In the genomic region with DNA sequence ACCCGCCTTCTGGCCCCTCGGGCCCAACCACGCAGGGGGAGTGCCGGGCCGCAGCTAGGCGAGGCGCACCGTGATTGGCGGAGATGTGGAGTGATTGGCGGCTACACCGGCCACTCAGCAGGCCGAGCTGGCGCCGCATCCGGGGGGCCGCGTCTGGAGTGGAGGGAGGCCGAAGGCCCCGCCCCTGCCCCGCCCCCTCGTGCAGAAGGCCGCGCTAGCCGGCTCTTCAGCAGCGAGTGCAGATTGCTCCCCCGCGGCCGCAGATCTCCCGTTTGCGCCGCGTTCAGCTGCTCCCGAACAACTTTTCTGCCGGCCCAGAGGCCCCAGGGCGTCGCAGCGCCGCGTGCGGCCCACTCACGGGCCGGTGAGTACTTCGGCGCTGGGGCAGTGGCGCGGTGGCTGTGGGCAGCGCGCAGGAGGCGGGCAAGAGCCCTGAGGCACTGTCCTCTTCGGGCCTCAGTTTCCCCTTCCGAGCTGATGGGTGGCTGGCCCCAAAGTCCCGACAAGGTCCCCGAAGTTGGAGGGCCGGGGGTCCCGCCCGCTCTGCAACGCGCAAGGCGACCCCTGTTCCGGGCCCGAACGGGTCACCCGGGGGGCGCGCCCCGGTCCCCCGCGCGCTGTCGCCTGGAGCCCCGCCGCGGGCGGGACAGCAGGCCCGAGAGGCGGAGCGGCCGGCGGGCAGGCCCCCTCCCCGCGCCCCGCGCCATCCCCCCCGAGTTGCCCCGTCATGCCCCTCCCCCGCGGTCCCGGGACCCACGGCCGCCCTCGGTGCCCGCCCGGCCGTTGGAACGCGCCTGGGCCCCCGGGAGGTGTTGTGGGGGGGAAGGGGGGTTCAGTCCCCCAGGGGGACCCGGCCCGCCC, we compare ENCODE assay signal across 8 cellular contexts. TPM values are rescaled to one million over a fixed set of nuclear protein-coding genes. Genes with fewer than 3 reads are reported as not detected.
DNase-seq lines count a peak whose midpoint lies in the region; ATAC-seq and TF ChIP-seq lines count a peak whose summit lies in the region.

A gene with protein sequence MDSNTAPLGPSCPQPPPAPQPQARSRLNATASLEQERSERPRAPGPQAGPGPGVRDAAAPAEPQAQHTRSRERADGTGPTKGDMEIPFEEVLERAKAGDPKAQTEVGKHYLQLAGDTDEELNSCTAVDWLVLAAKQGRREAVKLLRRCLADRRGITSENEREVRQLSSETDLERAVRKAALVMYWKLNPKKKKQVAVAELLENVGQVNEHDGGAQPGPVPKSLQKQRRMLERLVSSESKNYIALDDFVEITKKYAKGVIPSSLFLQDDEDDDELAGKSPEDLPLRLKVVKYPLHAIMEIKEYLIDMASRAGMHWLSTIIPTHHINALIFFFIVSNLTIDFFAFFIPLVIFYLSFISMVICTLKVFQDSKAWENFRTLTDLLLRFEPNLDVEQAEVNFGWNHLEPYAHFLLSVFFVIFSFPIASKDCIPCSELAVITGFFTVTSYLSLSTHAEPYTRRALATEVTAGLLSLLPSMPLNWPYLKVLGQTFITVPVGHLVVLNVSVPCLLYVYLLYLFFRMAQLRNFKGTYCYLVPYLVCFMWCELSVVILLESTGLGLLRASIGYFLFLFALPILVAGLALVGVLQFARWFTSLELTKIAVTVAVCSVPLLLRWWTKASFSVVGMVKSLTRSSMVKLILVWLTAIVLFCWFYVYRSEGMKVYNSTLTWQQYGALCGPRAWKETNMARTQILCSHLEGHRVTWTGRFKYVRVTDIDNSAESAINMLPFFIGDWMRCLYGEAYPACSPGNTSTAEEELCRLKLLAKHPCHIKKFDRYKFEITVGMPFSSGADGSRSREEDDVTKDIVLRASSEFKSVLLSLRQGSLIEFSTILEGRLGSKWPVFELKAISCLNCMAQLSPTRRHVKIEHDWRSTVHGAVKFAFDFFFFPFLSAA (plus strand): TSS at position 200 of the 861 bp plus-strand sequence. CDS start 7,606 bp downstream, outside the sequence.

- H3K4me3 Mint-ChIP-seq in CD14-positive monocyte: peak within 1 kb of the TSS; percentile 72 to 85

- H3K36me3 Mint-ChIP-seq in CD14-positive monocyte: peaks cover 0 to 2% of the 10 kb centered on the region in 2 donors

- peak within 1 kb of the TSS; percentile 52 for H3K27ac ChIP-seq in effector memory CD4-positive, alpha-beta T cell (ENCODE audit: insufficient read depth, low read length, poor library complexity, severe bottlenecking)
- peak within 1 kb of the TSS; percentile 71 to 95 for H3K27ac ChIP-seq in lung (ENCODE audit: low read depth in 1 of 2, low read length in 1 of 2)

- peaks cover 4% of the 10 kb centered on the region for H3K4me1 ChIP-seq in effector memory CD4-positive, alpha-beta T cell (ENCODE audit: control insufficient read depth, insufficient read depth, low read length, poor library complexity, severe bottlenecking)
- peaks cover 0 to 29% of the 10 kb centered on the region in 2 donors for H3K4me1 ChIP-seq in lung (ENCODE audit: control insufficient read depth in 2 of 2, insufficient read depth in 2 of 2, low read length in 2 of 2)

- H3K27me3 ChIP-seq in effector memory CD4-positive, alpha-beta T cell (replicated peaks; ENCODE audit: control insufficient read depth, insufficient read depth, low read length, poor library complexity, severe bottlenecking): no peaks in the 10 kb centered on the region
- no peaks in the 10 kb centered on the region for H3K27me3 ChIP-seq in lung (ENCODE audit: control insufficient read depth, insufficient read depth)

- intact Hi-C loops in CD14-positive monocyte (cut with micrococcal nuclease): no loop called here

- H3K4me1 Mint-ChIP-seq in CD14-positive monocyte: peaks cover 27% of the 10 kb centered on the region

- DNase-seq in CD14-positive monocyte (ENCODE audit: low spot score) (peak; percentile 77), NCI-H82 treated with DMSO at 0.1 percent for 48 hours (lab: John Stamatoyannopoulos, UW; ENCODE audit: unreplicated experiment) (peak; percentile 67), lung (ENCODE audit: low spot score) (peak; percentile 98)
- DNase-seq in activated CD8-positive, alpha-beta memory T cell treated with anti-CD3 and anti-CD28 coated beads for 48 hours (ENCODE audit: low read depth in 2 of 3, low spot score in 2 of 3): peak; percentile 80 to 98 (median 95)
- peak; percentile 91 to 94 (median 93) for DNase-seq in effector memory CD4-positive, alpha-beta T cell
- DNase-seq in stimulated activated CD4-positive, alpha-beta T cell treated with anti-CD3 and anti-CD28 coated beads, TNF-alpha, amount 100 ng/mL, for 24 hours (ENCODE audit: low read depth in 3 of 3): peak; percentile 95 to 98 (median 96)

- H3K27ac Mint-ChIP-seq in CD14-positive monocyte: peak within 1 kb of the TSS in 2 of 7 donors; percentile 28 to 43

- H3K36me3 ChIP-seq in effector memory CD4-positive, alpha-beta T cell (ENCODE audit: control insufficient read depth, insufficient read depth, low read length): no peaks in the 10 kb centered on the region
- H3K36me3 ChIP-seq in lung (ENCODE audit: control insufficient read depth in 2 of 2, insufficient read depth in 2 of 2, low read length in 2 of 2): no peaks in the 10 kb centered on the region

- ATAC-seq in GM19438 (IDR thresholded peaks at IDR 0.05; ENCODE audit: low read depth, unreplicated experiment) (peak; percentile 100), HG03565 (IDR thresholded peaks at IDR 0.05; ENCODE audit: unreplicated experiment) (peak; percentile 100), lung (ENCODE audit: insufficient read depth, low FRiP score) (peak; percentile 97)

- H3K27me3 Mint-ChIP-seq in CD14-positive monocyte (ENCODE audit: low read depth in 3 of 3): peaks cover 37 to 67% (median 48%) of the 10 kb centered on the region in 3 donors

- peak within 1 kb of the TSS; percentile 76 for H3K4me3 ChIP-seq in effector memory CD4-positive, alpha-beta T cell (ENCODE audit: insufficient read depth, low read depth, low read length, poor library complexity, severe bottlenecking)
- H3K4me3 ChIP-seq in lung: peak within 1 kb of the TSS; percentile 99

- H3K9me3 Mint-ChIP-seq in CD14-positive monocyte: peaks cover 0 to 22% (median 7%) of the 10 kb centered on the region in 7 donors

- TF ChIP-seq CTCF in CD14-positive monocyte (IDR thresholded peaks at IDR 0.05) (no peak), lung (IDR thresholded peaks at IDR 0.05; ENCODE audit: control extremely low read depth, extremely low read depth) (no peak)

- 1% methylated on average over 78 to 99 of the region's 99 CpGs for WGBS in lung, 2 donors

- H3K9me3 ChIP-seq in effector memory CD4-positive, alpha-beta T cell (ENCODE audit: control insufficient read depth, low read length): no peaks in the 10 kb centered on the region
- no peaks in the 10 kb centered on the region for H3K9me3 ChIP-seq in lung (ENCODE audit: control insufficient read depth in 2 of 2, insufficient read depth in 1 of 2, low read length in 1 of 2)

RNA-seq across cellular contexts. Expression of the gene that starts here (rescaled TPM):
- under 1 TPM; 0.39 to 0.93 TPM for polyA plus RNA-seq in CD14-positive monocyte
- total RNA-seq in lung: 10 to 100 TPM; 28.6 to 76.0 TPM
- 10 to 100 TPM; 26.5 to 31.7 TPM for polyA plus RNA-seq in lung

Comparison
In these comparisons a context has a peak if more than half of its experiments do, and no peak if none do; other contexts are left out.
1. Peak in every context shown above with its lines: DNase-seq, ATAC-seq, H3K4me3 ChIP-seq and H3K27ac ChIP-seq.
2. RNA of the gene that starts here (polyA plus RNA-seq): 26.5 to 31.7 TPM in lung; 0.39 to 0.93 TPM in CD14-positive monocyte; every median in the first group is over 10 times any median in the second.
3. Peak in DNase-seq in CD14-positive monocyte; RNA of the gene not detected or under 1 TPM.